Comparison of ENCODE assay signal across 14 cellular contexts in genomic region chr6:142561511-142562265, GRCh38.
"Had no signal": no experiment of that assay in that cellular context is flagged by ENCODE, and none has a peak within 500 bp of the region (broad histone marks: within the 10 kb centered on the region; RNA-seq: fewer than 3 reads in every experiment).

No MANE protein-coding gene starts in this region.

- DNase-seq: activated CD4-positive, CD25-positive, alpha-beta regulatory T cell treated with anti-CD3 and anti-CD28 coated beads, Interleukin-2, amount 50 U/mL, for 72 hours; activated CD8-positive, alpha-beta memory T cell treated with anti-CD3 and anti-CD28 coated beads for 24 hours; colonic mucosa; effector CD4-positive, alpha-beta T cell; foreskin keratinocyte; head of caudate nucleus; islet precursor cell; mammary epithelial cell; mucosa of descending colon; nucleus accumbens; small intestine; trophoblast cell had no signal

- ATAC-seq: foreskin keratinocyte; left lobe of liver; mucosa of descending colon; natural killer cell treated with Interleukin-12 subunit alpha and Interleukin-12 subunit beta and Interleukin-15 and Interleukin-18, amount 100 ng/mL, for 72 hours had no signal

- H3K4me3 Mint-ChIP-seq: natural killer cell treated with Interleukin-12 subunit alpha and Interleukin-12 subunit beta and Interleukin-15 and Interleukin-18, amount 100 ng/mL, for 72 hours had no signal

- H3K36me3 Mint-ChIP-seq: natural killer cell treated with Interleukin-12 subunit alpha and Interleukin-12 subunit beta and Interleukin-15 and Interleukin-18, amount 100 ng/mL, for 72 hours had no signal

- H3K27ac Mint-ChIP-seq: natural killer cell treated with Interleukin-12 subunit alpha and Interleukin-12 subunit beta and Interleukin-15 and Interleukin-18, amount 100 ng/mL, for 72 hours had no signal
